15 cellular contexts compared by ENCODE assay signal in genomic region chr2:43109261-43109743, GRCh38.
DNase-seq lines count a peak whose midpoint lies in the region; ATAC-seq and TF ChIP-seq lines count a peak whose summit lies in the region.
"Had no signal": no experiment of that assay in that cellular context is flagged by ENCODE, and none has a peak within 500 bp of the region (broad histone marks: within the 10 kb centered on the region; RNA-seq: fewer than 3 reads in every experiment).

No MANE protein-coding gene starts in this region.

- intact Hi-C loops in right cardiac atrium (cut with DNase I), result loop anchor here in 2 of 4 donors (10.0 kb wide), 2 partner anchors 75 to 115 kb away; partner anchors contain the start of gene ZFP36L2 (in 1 of the 2)
- intact Hi-C loops in sciatic nerve (cut with DNase I), result loop anchor here (10.0 kb wide), 1 partner anchor 85 kb away; no protein-coding TSS in a partner anchor
- intact Hi-C loops in testis (cut with DNase I; ENCODE audit: low total_unique reads), result no loop called here

- no peaks in the 10 kb centered on the region for H4K20me1 ChIP-seq in DND-41 (ENCODE audit: insufficient read depth, low read length)

- no peak for TF ChIP-seq POLR2A in testis (IDR thresholded peaks at IDR 0.05)

- H3K4me3 ChIP-seq in DND-41 (ENCODE audit: low read depth in 1 of 2, low read length in 2 of 2), result no peak overlapping the region
- no peak overlapping the region for H3K4me3 ChIP-seq in right cardiac atrium (ENCODE audit: low read length)
- H3K4me3 ChIP-seq in testis, result no peak overlapping the region

- no peak overlapping the region for H3K9ac ChIP-seq in DND-41 (ENCODE audit: low read depth, low read length)

- no peaks in the 10 kb centered on the region for H3K27me3 ChIP-seq in DND-41 (ENCODE audit: insufficient read depth, low read length, poor library complexity)
- H3K27me3 ChIP-seq in right cardiac atrium (ENCODE audit: control insufficient read depth, insufficient read depth), result no peaks in the 10 kb centered on the region
- H3K27me3 ChIP-seq in testis, result no peaks in the 10 kb centered on the region

- no peaks in the 10 kb centered on the region for H3K79me2 ChIP-seq in DND-41 (ENCODE audit: insufficient read depth, low read length)

- no peaks in the 10 kb centered on the region for H3K9me3 ChIP-seq in DND-41 (ENCODE audit: insufficient read depth, low read length, severe bottlenecking)
- H3K9me3 ChIP-seq in right cardiac atrium (ENCODE audit: control insufficient read depth, low read length), result no peaks in the 10 kb centered on the region
- no peaks in the 10 kb centered on the region for H3K9me3 ChIP-seq in testis

- no peak overlapping the region for H3K4me2 ChIP-seq in DND-41 (ENCODE audit: insufficient read depth, low read length)

- DNase-seq in DND-41 (no peak), SIG-M5 treated with dmso at 0.1 percent for 504 hours (lab: John Stamatoyannopoulos, UW; ENCODE audit: unreplicated experiment) (peak; percentile 97), right cardiac atrium (peak in 1 of 3 donors; percentile 60), sciatic nerve (ENCODE audit: low spot score) (no peak), NCI-H82 treated with DMSO at 0.1 percent for 48 hours (lab: John Stamatoyannopoulos, UW; ENCODE audit: unreplicated experiment) (no peak), DMS153 treated with DMSO at 0.1 percent for 48 hours (lab: John Stamatoyannopoulos, UW; ENCODE audit: unreplicated experiment) (no peak), testis (no peak)
- DNase-seq: activated CD4-positive, alpha-beta T cell treated with anti-CD3 and anti-CD28 coated beads, Interleukin-2, amount 50 U/mL, for 4 hours; effector CD8-positive, alpha-beta T cell; H9; NCI-H524; stimulated activated CD4-positive, alpha-beta T cell treated with anti-CD3 and anti-CD28 coated beads, Interleukin-15, amount 100 ng/mL, for 24 hours had no signal

- no peaks in the 10 kb centered on the region; the same call in 1 of the 2 replicates for H3K36me3 ChIP-seq in DND-41 (ENCODE audit: insufficient read depth, low read length)
- no peaks in the 10 kb centered on the region for H3K36me3 ChIP-seq in testis (ENCODE audit: low read depth, missing control alignments)

- WGBS in right cardiac atrium, result 49% methylated on average over 2 of the region's 2 CpGs
- 74 to 81% methylated on average over 2 of the region's 2 CpGs for WGBS in testis, 2 donors

- H3K4me1 ChIP-seq in DND-41 (ENCODE audit: insufficient read depth, low read length) (peaks cover 48% of the 10 kb centered on the region), right cardiac atrium (ENCODE audit: control insufficient read depth, insufficient read depth, low read length) (peaks cover 18% of the 10 kb centered on the region), testis (peaks cover 46% of the 10 kb centered on the region)

- no peak for ATAC-seq in DND-41 (ENCODE audit: insufficient read depth, low read depth)
- ATAC-seq in right cardiac atrium, result peak in 1 of 2 donors; percentile 6
- ATAC-seq in sciatic nerve, result peak; percentile 53
- no peak for ATAC-seq in GM19463 (IDR thresholded peaks at IDR 0.05; ENCODE audit: unreplicated experiment)
- ATAC-seq: stimulated activated effector memory CD8-positive, alpha-beta T cell treated with anti-CD3 and anti-CD28 coated beads, Interleukin-12 subunit alpha, Interleukin-12 subunit beta, amount 100 ng/mL, for 72 hours had no signal

- H3K27ac ChIP-seq in DND-41 (ENCODE audit: low read length) (0 out of 2 replicates have a peak overlapping the region, but pooled peaks have one; percentile 16), right cardiac atrium (ENCODE audit: low read length) (peak overlapping the region; percentile 65), testis (peak overlapping the region in 1 of 2 donors; percentile 29)
- H3K27ac ChIP-seq: C4-2B had no signal

- no peak overlapping the region for H2AFZ ChIP-seq in DND-41 (ENCODE audit: low read depth, low read length)

- no peak for TF ChIP-seq CTCF in DND-41 (IDR thresholded peaks at IDR 0.05; ENCODE audit: borderline replicate concordance, extremely low read depth, low read length, poor library complexity, severe bottlenecking)
- no peak for TF ChIP-seq CTCF in testis (IDR thresholded peaks at IDR 0.05)
